Comparison of ENCODE assay signal across 8 cellular contexts in genomic region chr17:44217738-44218343, GRCh38. TPM values are rescaled to one million over a fixed set of nuclear protein-coding genes. Genes with fewer than 3 reads are reported as not detected.
DNase-seq lines count a peak whose midpoint lies in the region; ATAC-seq, FAIRE-seq and TF ChIP-seq lines count a peak whose summit lies in the region.

No MANE protein-coding gene starts in this region.

- peak overlapping the region; percentile 56 for H3K56ac ChIP-seq in H1 (replicated peaks; ENCODE audit: insufficient read length, low read depth, low read length)

- peak overlapping the region; percentile 25; the same call in 1 of the 2 replicates for H3K18ac ChIP-seq in H1 (ENCODE audit: extremely low read depth, low read length)

- H2AK5ac ChIP-seq in H1 (ENCODE audit: low read depth, low read length), result no peak overlapping the region; the same call in 1 of the 2 replicates

- H3K36me3 Mint-ChIP-seq in Calu3 (ENCODE audit: insufficient read depth, unreplicated experiment), result peaks cover 82% of the 10 kb centered on the region
- H3K36me3 Mint-ChIP-seq in osteocyte (ENCODE audit: unreplicated experiment), result peaks cover 28% of the 10 kb centered on the region

- no peak for FAIRE-seq in H1 (lab: Jason Lieb, UNC)

- H3K4me3 ChIP-seq in NT2/D1 (ENCODE audit: insufficient read length, low read depth) (peak overlapping the region; percentile 73), H1 (ENCODE audit: extremely low read depth in 1 of 4, insufficient read depth in 2 of 4, low read depth in 3 of 4, low read length in 4 of 4) (peak overlapping the region; percentile 67 to 100 (median 84))

- H2BK15ac ChIP-seq in H1 (ENCODE audit: low read length), result peak overlapping the region; percentile 37; the same call in 1 of the 2 replicates

- CTCF ChIA-PET in Calu3 (lab: Charles Lee) (interaction anchor here (0.5 to 1.9 kb wide), 12 partner anchors 11 to 140 kb away, joined by 3 to 8 read pairs (median 4); partner anchors contain the start of genes RUNDC3A, SLC25A39 and TMUB2), H1 (lab: Charles Lee; ENCODE audit: partially characterized antibody) (interaction anchor here (0.8 to 12.7 kb wide), 16 partner anchors 10 to 134 kb away, joined by 3 to 158 read pairs (median 4); partner anchors contain the start of gene GRN)

- TF ChIP-seq CTCF in Calu3 (IDR thresholded peaks at IDR 0.05; ENCODE audit: unreplicated experiment) (no peak), H1 (IDR thresholded peaks at IDR 0.05; ENCODE audit: control extremely low read depth in 1 of 3, insufficient read depth in 1 of 3, low read depth in 1 of 3, low read length in 3 of 3) (no peak), osteocyte (IDR thresholded peaks at IDR 0.05) (no peak)

- no peak for ATAC-seq in HG03095 (IDR thresholded peaks at IDR 0.05; ENCODE audit: unreplicated experiment)

- H2BK5ac ChIP-seq in H1 (ENCODE audit: low read depth, low read length), result peak overlapping the region; percentile 97

- peak overlapping the region; percentile 8 for H3K27ac Mint-ChIP-seq in Calu3 (ENCODE audit: unreplicated experiment)
- H3K27ac Mint-ChIP-seq in osteocyte (ENCODE audit: unreplicated experiment), result peak overlapping the region; percentile 55

- H3K36me3 ChIP-seq in NT2/D1 (ENCODE audit: insufficient read depth, insufficient read length, low read length) (peaks cover 54% of the 10 kb centered on the region), H1 (ENCODE audit: control insufficient read depth in 2 of 4, insufficient read depth in 4 of 4, low read length in 3 of 4) (peaks cover 20 to 33% (median 29%) of the 10 kb centered on the region in 4 experiments; a peak in 7 of 8 replicates)

- no peak for TF ChIP-seq POLR2A in H1 (IDR thresholded peaks at IDR 0.05; ENCODE audit: control extremely low read depth in 1 of 2, low read depth in 2 of 2, low read length in 2 of 2)

- H3K23me2 ChIP-seq in H1 (ENCODE audit: low read depth, low read length), result peaks cover 21% of the 10 kb centered on the region

- H3K9me3 ChIP-seq in NT2/D1 (ENCODE audit: insufficient read depth, low read length), result peaks cover 7% of the 10 kb centered on the region; the same call in 1 of the 2 replicates
- no peaks in the 10 kb centered on the region for H3K9me3 ChIP-seq in H1 (ENCODE audit: insufficient read depth in 2 of 2, low read depth in 1 of 2, low read length in 1 of 2)

- no peak overlapping the region for H2BK20ac ChIP-seq in H1 (ENCODE audit: low read length)

- no peak overlapping the region for H3K23ac ChIP-seq in H1 (ENCODE audit: insufficient read length)

- intact Hi-C loops in Calu3 (cut with micrococcal nuclease; ENCODE audit: unreplicated experiment), result no loop called here

- TF ChIP-seq RAD21 in H1 (IDR thresholded peaks at IDR 0.05 in 1 of 2, conservative IDR thresholded peaks at IDR 0.05 in 1 of 2; ENCODE audit: low read depth in 2 of 2, low read length in 2 of 2), result no peak

- H3K27me3 Mint-ChIP-seq in Calu3 (ENCODE audit: unreplicated experiment) (no peaks in the 10 kb centered on the region), osteocyte (ENCODE audit: unreplicated experiment) (no peaks in the 10 kb centered on the region)

- no peak for TF ChIP-seq EP300 in H1 (IDR thresholded peaks at IDR 0.05; ENCODE audit: borderline replicate concordance in 1 of 2, low read depth in 2 of 2, low read length in 2 of 2)

- H3K27ac ChIP-seq in H1 (ENCODE audit: low read depth, low read length), result peak overlapping the region; percentile 76; the same call in 1 of the 2 replicates

- peaks cover 11 to 23% of the 10 kb centered on the region in 2 experiments for H3K79me2 ChIP-seq in H1 (ENCODE audit: control insufficient read depth in 1 of 2, insufficient read depth in 2 of 2, low read length in 2 of 2)

- WGBS in H1 (ENCODE audit: extremely low coverage in 1 of 2, insufficient coverage in 1 of 2, insufficient read length in 1 of 2, insufficient replicate concordance in 2 of 2, low coverage in 1 of 2, low lambda C conversion rate in 2 of 2, missing lambda C conversion rate in 1 of 2), 2 experiments, result 18% methylated on average over 6 of the region's 10 CpGs; no CpG with 5 or more reads in 1 of the 2 experiments

- H3K9me3 Mint-ChIP-seq in Calu3 (ENCODE audit: low read depth, unreplicated experiment) (no peaks in the 10 kb centered on the region), osteocyte (ENCODE audit: unreplicated experiment) (no peaks in the 10 kb centered on the region)

- H3K79me1 ChIP-seq in H1 (ENCODE audit: low read depth, low read length), result peaks cover 9% of the 10 kb centered on the region

- H3K4me1 Mint-ChIP-seq in Calu3 (ENCODE audit: low read depth, unreplicated experiment) (peaks cover 25% of the 10 kb centered on the region), osteocyte (ENCODE audit: unreplicated experiment) (peaks cover 26% of the 10 kb centered on the region)

- H2BK120ac ChIP-seq in H1 (replicated peaks; ENCODE audit: low read depth, low read length), result peak overlapping the region; percentile 51

- peak overlapping the region; percentile 98 for H3K4ac ChIP-seq in H1 (replicated peaks; ENCODE audit: insufficient read length, low read depth, low read length)

- H4K5ac ChIP-seq in H1 (ENCODE audit: insufficient read length, low read depth, low read length), result peak overlapping the region; percentile 93

- H2BK12ac ChIP-seq in H1 (ENCODE audit: low read depth, low read length), result peak overlapping the region; percentile 92; the same call in 1 of the 2 replicates

- H3K9ac ChIP-seq in NT2/D1 (ENCODE audit: insufficient read length, low read depth) (peak overlapping the region; percentile 94), H1 (replicated peaks in 1 of 4; ENCODE audit: extremely low read depth in 1 of 4, low read depth in 3 of 4, low read length in 3 of 4) (peak overlapping the region; percentile 49 to 71 (median 62))

- H4K20me1 ChIP-seq in H1 (replicated peaks in 1 of 2; ENCODE audit: control insufficient read depth in 1 of 2, insufficient read depth in 2 of 2, low read length in 2 of 2), result peaks cover 0 to 8% of the 10 kb centered on the region in 2 experiments

- H3K27me3 ChIP-seq in NT2/D1 (ENCODE audit: insufficient read depth, insufficient read length) (no peaks in the 10 kb centered on the region), H1 (replicated peaks in 1 of 4; ENCODE audit: control insufficient read depth in 3 of 4, extremely low read depth in 1 of 4, insufficient read depth in 3 of 4, low read length in 3 of 4) (no peaks in the 10 kb centered on the region)

- H2AFZ ChIP-seq in H1 (ENCODE audit: low read length), result no peak overlapping the region

- POLR2A ChIA-PET in H1 (lab: Charles Lee; ENCODE audit: partially characterized antibody), result interaction anchor here (0.6 to 8.7 kb wide), 9 partner anchors 11 to 136 kb away, joined by 3 to 78 read pairs (median 4); partner anchors contain the start of genes ATXN7L3 and RUNDC3A

- peak overlapping the region; percentile 87 to 98 for H3K4me2 ChIP-seq in H1 (ENCODE audit: insufficient read depth in 1 of 2, low read depth in 2 of 2, low read length in 2 of 2)

- DNase-seq in Calu3, result no peak
- DNase-seq in NT2/D1 (ENCODE audit: low read depth, low spot score), result no peak
- DNase-seq in H1 (ENCODE audit: low read depth in 1 of 2, low spot score in 2 of 2), result no peak
- no peak for DNase-seq in osteocyte (ENCODE audit: extremely low spot score, unreplicated experiment)
- no peak for DNase-seq in ecto neural progenitor cell (ENCODE audit: low spot score)
- no peak for DNase-seq in SKM-1 (lab: John Stamatoyannopoulos, UW; ENCODE audit: unreplicated experiment)
- no peak for DNase-seq in retina

- H3K4me3 Mint-ChIP-seq in Calu3 (ENCODE audit: low read depth, unreplicated experiment), result peak overlapping the region; percentile 86
- peak overlapping the region; percentile 68 for H3K4me3 Mint-ChIP-seq in osteocyte (ENCODE audit: unreplicated experiment)

- H3K14ac ChIP-seq in H1 (ENCODE audit: insufficient read length), result no peak overlapping the region

- H3K4me1 ChIP-seq in NT2/D1 (ENCODE audit: insufficient read depth, insufficient read length) (peaks cover 8% of the 10 kb centered on the region), H1 (replicated peaks in 1 of 4; ENCODE audit: control insufficient read depth in 3 of 4, insufficient read depth in 4 of 4, low read length in 3 of 4) (peaks cover 3 to 19% (median 4%) of the 10 kb centered on the region in 4 experiments; a peak in 6 of 7 replicates)

- peak overlapping the region; percentile 88 for H4K91ac ChIP-seq in H1 (replicated peaks; ENCODE audit: insufficient read length, low read length)

- no TSS peak for BruUV-seq in Calu3 (replicated peaks; lab: Mats Ljungman, UMichigan)

- peak overlapping the region; percentile 29 for H4K8ac ChIP-seq in H1 (ENCODE audit: extremely low read depth, insufficient read depth, low read length)

RNA-seq across cellular contexts. Expression of gene UBTF, which starts 1.6 kb away (rescaled TPM):
- total RNA-seq in Calu3 (2022), result 92.1 and 94.2 TPM in 2 replicates
- total RNA-seq in H1 (2021; fragmentation: NEBNext Ultra II Directional; extraction: Animal tissue kit (Norgen Biotek cat#: 25700)), result 102 and 106 TPM in 2 replicates
- 14.7 and 18.0 TPM in 2 replicates for polyA plus RNA-seq in H1 (2011; rRNA removed)
- 31.4 TPM for polyA plus RNA-seq in H1 (2011; cell fraction: cytosol; rRNA removed)
- polyA plus RNA-seq in H1 (2011; cell fraction: nucleus; rRNA removed), result 55.2 TPM
- polyA plus RNA-seq in H1 (2012, experiment 1 of 2), result 66.1 to 73.3 TPM (median 70.8 TPM) in 4 replicates
- 36.4 TPM for polyA plus RNA-seq in H1 (2012, experiment 2 of 2)
- polyA plus RNA-seq in H1 (2013, experiment 1 of 2), result 64.9 TPM
- 63.5 TPM for polyA plus RNA-seq in H1 (2013, experiment 2 of 2)
- polyA minus RNA-seq in H1 (2011; rRNA and poly(A)+ RNA removed), result 24.9 and 28.4 TPM in 2 replicates
- 30.1 TPM for polyA minus RNA-seq in H1 (2011; cell fraction: cytosol; rRNA and poly(A)+ RNA removed)
- 42.4 TPM for polyA minus RNA-seq in H1 (2011; cell fraction: nucleus; rRNA and poly(A)+ RNA removed)
- 96.9 and 99.0 TPM in 2 replicates for total RNA-seq in osteocyte

RNA-seq across cellular contexts. Expression of gene ATXN7L3, which starts 18.2 kb away (rescaled TPM):
- total RNA-seq in Calu3 (2022), result 93.1 and 112 TPM in 2 replicates
- 103 and 106 TPM in 2 replicates for total RNA-seq in H1 (2021; fragmentation: NEBNext Ultra II Directional; extraction: Animal tissue kit (Norgen Biotek cat#: 25700))
- polyA plus RNA-seq in H1 (2011; rRNA removed), result 53.7 and 72.5 TPM in 2 replicates
- polyA plus RNA-seq in H1 (2011; cell fraction: cytosol; rRNA removed), result 64.5 TPM
- 132 TPM for polyA plus RNA-seq in H1 (2011; cell fraction: nucleus; rRNA removed)
- 47.6 to 71.4 TPM (median 64.4 TPM) in 4 replicates for polyA plus RNA-seq in H1 (2012, experiment 1 of 2)
- polyA plus RNA-seq in H1 (2012, experiment 2 of 2), result 60.9 TPM
- polyA plus RNA-seq in H1 (2013, experiment 1 of 2), result 50.8 TPM
- polyA plus RNA-seq in H1 (2013, experiment 2 of 2), result 46.4 TPM
- 51.4 and 62.5 TPM in 2 replicates for polyA minus RNA-seq in H1 (2011; rRNA and poly(A)+ RNA removed)
- 36.7 TPM for polyA minus RNA-seq in H1 (2011; cell fraction: cytosol; rRNA and poly(A)+ RNA removed)
- 68.0 TPM for polyA minus RNA-seq in H1 (2011; cell fraction: nucleus; rRNA and poly(A)+ RNA removed)
- 86.2 and 89.0 TPM in 2 replicates for total RNA-seq in osteocyte

RNA-seq across cellular contexts. Expression of gene TMUB2, which starts 31.1 kb away (rescaled TPM):
- total RNA-seq in Calu3 (2022) (56.0 and 58.8 TPM in 2 replicates), osteocyte (39.3 and 41.3 TPM in 2 replicates)
- 15.7 and 18.5 TPM in 2 replicates for total RNA-seq in H1 (2021; fragmentation: NEBNext Ultra II Directional; extraction: Animal tissue kit (Norgen Biotek cat#: 25700))
- 30.5 and 34.7 TPM in 2 replicates for polyA plus RNA-seq in H1 (2011; rRNA removed)
- polyA plus RNA-seq in H1 (2011; cell fraction: cytosol; rRNA removed), result 35.0 TPM
- polyA plus RNA-seq in H1 (2011; cell fraction: nucleus; rRNA removed), result 123 TPM
- polyA plus RNA-seq in H1 (2012, experiment 1 of 2), result 20.5 to 27.2 TPM (median 24.5 TPM) in 4 replicates
- 25.0 TPM for polyA plus RNA-seq in H1 (2012, experiment 2 of 2)
- polyA plus RNA-seq in H1 (2013, experiment 1 of 2), result 20.5 TPM
- 20.9 TPM for polyA plus RNA-seq in H1 (2013, experiment 2 of 2)
- 17.9 and 21.7 TPM in 2 replicates for polyA minus RNA-seq in H1 (2011; rRNA and poly(A)+ RNA removed)
- polyA minus RNA-seq in H1 (2011; cell fraction: cytosol; rRNA and poly(A)+ RNA removed), result 10.3 TPM
- 18.4 TPM for polyA minus RNA-seq in H1 (2011; cell fraction: nucleus; rRNA and poly(A)+ RNA removed)

RNA-seq across cellular contexts. Expression of gene ASB16, which starts 47.3 kb away (rescaled TPM):
- total RNA-seq in Calu3 (2022) (0.19 TPM in 1 of 2 replicates, not detected in the other), osteocyte (not detected in 2 replicates)
- 0.19 TPM in 1 of 2 replicates, not detected in the other for total RNA-seq in H1 (2021; fragmentation: NEBNext Ultra II Directional; extraction: Animal tissue kit (Norgen Biotek cat#: 25700))
- 0.05 and 0.09 TPM in 2 replicates for polyA plus RNA-seq in H1 (2011; rRNA removed)
- 0.05 TPM for polyA plus RNA-seq in H1 (2011; cell fraction: cytosol; rRNA removed)
- 0.17 TPM for polyA plus RNA-seq in H1 (2011; cell fraction: nucleus; rRNA removed)
- 1.7 to 2.5 TPM (median 2.3 TPM) in 4 replicates for polyA plus RNA-seq in H1 (2012, experiment 1 of 2)
- 0.79 TPM for polyA plus RNA-seq in H1 (2012, experiment 2 of 2)
- 0.06 TPM for polyA plus RNA-seq in H1 (2013, experiment 1 of 2)
- 0.04 TPM for polyA plus RNA-seq in H1 (2013, experiment 2 of 2)
- 0.10 TPM in 1 of 2 replicates, not detected in the other for polyA minus RNA-seq in H1 (2011; rRNA and poly(A)+ RNA removed)
- not detected for polyA minus RNA-seq in H1 (2011; cell fraction: cytosol; rRNA and poly(A)+ RNA removed)
- not detected for polyA minus RNA-seq in H1 (2011; cell fraction: nucleus; rRNA and poly(A)+ RNA removed)

RNA-seq across cellular contexts. Expression of gene SLC4A1, which starts 50.1 kb away (rescaled TPM):
- total RNA-seq in Calu3 (2022) (not detected in 2 replicates), osteocyte (not detected in 2 replicates)
- 0.08 TPM in 1 of 2 replicates, not detected in the other for total RNA-seq in H1 (2021; fragmentation: NEBNext Ultra II Directional; extraction: Animal tissue kit (Norgen Biotek cat#: 25700))
- polyA plus RNA-seq in H1 (2011; rRNA removed), result 0.08 and 0.09 TPM in 2 replicates
- 0.09 TPM for polyA plus RNA-seq in H1 (2011; cell fraction: cytosol; rRNA removed)
- 0.30 TPM for polyA plus RNA-seq in H1 (2011; cell fraction: nucleus; rRNA removed)
- 0.04 to 0.18 TPM (median 0.17 TPM) in 3 of 4 replicates, not detected in the other for polyA plus RNA-seq in H1 (2012, experiment 1 of 2)
- polyA plus RNA-seq in H1 (2012, experiment 2 of 2), result not detected
- polyA plus RNA-seq in H1 (2013, experiment 1 of 2), result 0.02 TPM
- 0.04 TPM for polyA plus RNA-seq in H1 (2013, experiment 2 of 2)
- polyA minus RNA-seq in H1 (2011; rRNA and poly(A)+ RNA removed), result not detected in 2 replicates
- not detected for polyA minus RNA-seq in H1 (2011; cell fraction: cytosol; rRNA and poly(A)+ RNA removed)
- not detected for polyA minus RNA-seq in H1 (2011; cell fraction: nucleus; rRNA and poly(A)+ RNA removed)
